1 cellular context compared by ENCODE assay signal in genomic region chr2:73984922-73985317, GRCh38.
TF ChIP-seq lines count a peak whose summit lies in the region.

No MANE protein-coding gene starts in this region.

TF ChIP-seq in HEK293, 187 proteins besides CTCF, POLR2A, EP300 and RAD21 (continued from another document):
- TF ChIP-seq, protein P1, sequence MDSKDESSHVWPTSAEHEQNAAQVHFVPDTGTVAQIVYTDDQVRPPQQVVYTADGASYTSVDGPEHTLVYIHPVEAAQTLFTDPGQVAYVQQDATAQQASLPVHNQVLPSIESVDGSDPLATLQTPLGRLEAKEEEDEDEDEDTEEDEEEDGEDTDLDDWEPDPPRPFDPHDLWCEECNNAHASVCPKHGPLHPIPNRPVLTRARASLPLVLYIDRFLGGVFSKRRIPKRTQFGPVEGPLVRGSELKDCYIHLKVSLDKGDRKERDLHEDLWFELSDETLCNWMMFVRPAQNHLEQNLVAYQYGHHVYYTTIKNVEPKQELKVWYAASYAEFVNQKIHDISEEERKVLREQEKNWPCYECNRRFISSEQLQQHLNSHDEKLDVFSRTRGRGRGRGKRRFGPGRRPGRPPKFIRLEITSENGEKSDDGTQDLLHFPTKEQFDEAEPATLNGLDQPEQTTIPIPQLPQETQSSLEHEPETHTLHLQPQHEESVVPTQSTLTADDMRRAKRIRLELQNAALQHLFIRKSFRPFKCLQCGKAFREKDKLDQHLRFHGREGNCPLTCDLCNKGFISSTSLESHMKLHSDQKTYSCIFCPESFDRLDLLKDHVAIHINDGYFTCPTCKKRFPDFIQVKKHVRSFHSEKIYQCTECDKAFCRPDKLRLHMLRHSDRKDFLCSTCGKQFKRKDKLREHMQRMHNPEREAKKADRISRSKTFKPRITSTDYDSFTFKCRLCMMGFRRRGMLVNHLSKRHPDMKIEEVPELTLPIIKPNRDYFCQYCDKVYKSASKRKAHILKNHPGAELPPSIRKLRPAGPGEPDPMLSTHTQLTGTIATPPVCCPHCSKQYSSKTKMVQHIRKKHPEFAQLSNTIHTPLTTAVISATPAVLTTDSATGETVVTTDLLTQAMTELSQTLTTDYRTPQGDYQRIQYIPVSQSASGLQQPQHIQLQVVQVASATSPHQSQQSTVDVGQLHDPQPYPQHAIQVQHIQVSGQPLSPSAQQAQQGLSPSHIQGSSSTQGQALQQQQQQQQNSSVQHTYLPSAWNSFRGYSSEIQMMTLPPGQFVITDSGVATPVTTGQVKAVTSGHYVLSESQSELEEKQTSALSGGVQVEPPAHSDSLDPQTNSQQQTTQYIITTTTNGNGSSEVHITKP (tag by site-specific recombination; IDR thresholded peaks at IDR 0.05), result no peak
- TF ChIP-seq ZNF302 (tag by site-specific recombination; IDR thresholded peaks at IDR 0.05; ENCODE audit: low read depth), result no peak
- TF ChIP-seq ZNF174 (tag by site-specific recombination; IDR thresholded peaks at IDR 0.05), result no peak
- TF ChIP-seq ZNF221 (tag by site-specific recombination; IDR thresholded peaks at IDR 0.05; ENCODE audit: borderline replicate concordance), result no peak
- TF ChIP-seq ZNF169 (tag by site-specific recombination; IDR thresholded peaks at IDR 0.05), result no peak
- TF ChIP-seq ZNF488 (tag by site-specific recombination; IDR thresholded peaks at IDR 0.05), result no peak
- no peak for TF ChIP-seq ZNF529 (tag by site-specific recombination; IDR thresholded peaks at IDR 0.05; ENCODE audit: insufficient replicate concordance)
- no peak for TF ChIP-seq ZFP3 (tag by site-specific recombination; IDR thresholded peaks at IDR 0.05; ENCODE audit: low read depth)
- no peak for TF ChIP-seq ZNF654 (tag by site-specific recombination; IDR thresholded peaks at IDR 0.05; ENCODE audit: low read depth)
- no peak for TF ChIP-seq RBAK (tag by site-specific recombination; IDR thresholded peaks at IDR 0.05)
